ENCODE assay signal across 8 cellular contexts in the genomic region with DNA sequence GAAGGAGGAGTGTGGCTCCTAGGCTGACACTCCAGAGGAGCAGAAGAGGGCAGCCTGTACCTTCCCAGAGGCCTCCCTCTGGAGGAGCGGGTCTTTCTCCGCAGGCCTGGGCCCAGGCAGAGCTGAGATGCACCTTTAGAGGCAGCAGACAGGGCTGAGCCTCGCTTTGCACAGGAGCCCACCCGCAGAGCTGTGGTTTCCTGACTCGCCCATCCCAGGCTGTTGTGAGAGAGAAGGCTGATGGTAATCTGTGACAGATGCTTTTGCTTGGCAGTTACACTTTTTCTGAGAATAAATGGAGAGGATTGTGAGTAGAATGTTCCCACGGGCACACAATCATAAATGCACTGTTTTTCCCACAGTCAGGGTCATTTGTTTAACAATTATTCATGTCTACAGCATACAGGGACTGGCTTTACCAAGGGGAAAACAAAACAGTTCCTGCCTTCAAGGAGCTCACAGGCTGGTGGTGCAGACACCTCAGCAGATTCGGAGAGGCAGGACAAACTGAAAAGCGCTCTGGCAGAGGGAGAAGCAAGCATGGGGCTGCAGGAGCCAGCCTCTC. TPM values are rescaled to one million over a fixed set of nuclear protein-coding genes. Genes with fewer than 3 reads are reported as not detected.
DNase-seq lines count a peak whose midpoint lies in the region; ATAC-seq and TF ChIP-seq lines count a peak whose summit lies in the region.

No MANE protein-coding gene starts in this region.

- no peaks in the 10 kb centered on the region for H3K27me3 ChIP-seq in MM.1S (replicated peaks; ENCODE audit: insufficient read depth, low read length)

- H3K27me3 Mint-ChIP-seq in activated CD4-positive, alpha-beta memory T cell treated with anti-CD3 and anti-CD28 coated beads for 36 hours = no peaks in the 10 kb centered on the region

- H3K36me3 Mint-ChIP-seq in activated CD4-positive, alpha-beta memory T cell treated with anti-CD3 and anti-CD28 coated beads for 36 hours = peaks cover 8% of the 10 kb centered on the region

- no peak overlapping the region for H3K4me2 ChIP-seq in MM.1S (ENCODE audit: low read depth, low read length)

- H3K36me3 ChIP-seq in MM.1S (replicated peaks; ENCODE audit: insufficient read depth, low read length) = no peaks in the 10 kb centered on the region

- no peaks in the 10 kb centered on the region for H3K9me2 ChIP-seq in MM.1S (replicated peaks; ENCODE audit: insufficient read depth, low read length)

- CTCF ChIA-PET in activated CD4-positive, alpha-beta memory T cell treated with anti-CD3 and anti-CD28 coated beads for 36 hours (lab: Charles Lee) = interaction anchor here (1.0 to 9.7 kb wide), 10 partner anchors 9 to 114 kb away, joined by 3 to 217 read pairs (median 8); a partner anchor contains a TSS

- no peak for TF ChIP-seq CTCF in MM.1S (IDR thresholded peaks at IDR 0.05; ENCODE audit: low read length)

- no peaks in the 10 kb centered on the region for H3K9me3 Mint-ChIP-seq in activated CD4-positive, alpha-beta memory T cell treated with anti-CD3 and anti-CD28 coated beads for 36 hours

- POLR2A ChIA-PET in activated CD4-positive, alpha-beta memory T cell treated with anti-CD3 and anti-CD28 coated beads for 36 hours (lab: Charles Lee) = interaction anchor here (1.2 to 15.5 kb wide), 7 partner anchors 10 to 114 kb away, joined by 3 to 302 read pairs (median 8); a partner anchor contains a TSS

- H3K27ac Mint-ChIP-seq in activated CD4-positive, alpha-beta memory T cell treated with anti-CD3 and anti-CD28 coated beads for 36 hours = peak overlapping the region; percentile 87

- H3F3A ChIP-seq in MM.1S (ENCODE audit: insufficient read depth, low read length) = no peaks in the 10 kb centered on the region

- no peaks in the 10 kb centered on the region for H3K79me2 ChIP-seq in MM.1S (ENCODE audit: low read length)

- no peaks in the 10 kb centered on the region for H3K9me3 ChIP-seq in MM.1S (replicated peaks; ENCODE audit: insufficient read depth, low read length)

- H4K20me1 ChIP-seq in MM.1S (ENCODE audit: insufficient read depth, low read length) = no peaks in the 10 kb centered on the region

- ATAC-seq in GM21381 (IDR thresholded peaks at IDR 0.05; ENCODE audit: unreplicated experiment) = peak; percentile 65

- H3K4me3 ChIP-seq in MM.1S (ENCODE audit: low read length) (no peak overlapping the region), skin epidermis (no peak overlapping the region)

- no peak overlapping the region for H2AFZ ChIP-seq in MM.1S (ENCODE audit: low read length)

- no peak overlapping the region for H3K9ac ChIP-seq in MM.1S (ENCODE audit: low read length)

- no peak overlapping the region for H3K27ac ChIP-seq in MM.1S (ENCODE audit: low read length)
- H3K27ac ChIP-seq in skin epidermis = peak overlapping the region in 19 of 21 experiments; percentile 10 to 94 (median 63)

- peaks cover 96% of the 10 kb centered on the region for H3K4me1 Mint-ChIP-seq in activated CD4-positive, alpha-beta memory T cell treated with anti-CD3 and anti-CD28 coated beads for 36 hours (ENCODE audit: low read depth)

- H3K4me3 Mint-ChIP-seq in activated CD4-positive, alpha-beta memory T cell treated with anti-CD3 and anti-CD28 coated beads for 36 hours = peak overlapping the region; percentile 63

- in situ Hi-C loops in ACHN (cut with HindIII; ENCODE audit: low pct_ligation_motif_present, low pct_unique_long_range_greater_than_20kb, low sequenced_read_pairs) = no loop called here

- H3K4me1 ChIP-seq in MM.1S (ENCODE audit: low read length) = no peaks in the 10 kb centered on the region

- DNase-seq in ACHN (peak; percentile 16), MM.1S (peak; percentile 14), DMS114 treated with DMSO at 0.1 percent for 48 hours (lab: John Stamatoyannopoulos, UW; ENCODE audit: unreplicated experiment) (no peak), NCI-H345 treated with DMSO at 0.1 percent for 48 hours (lab: John Stamatoyannopoulos, UW; ENCODE audit: unreplicated experiment) (no peak)
- peak; percentile 88 for DNase-seq in activated CD4-positive, alpha-beta memory T cell treated with anti-CD3 and anti-CD28 coated beads for 36 hours
- DNase-seq in effector CD8-positive, alpha-beta T cell (lab: John Stamatoyannopoulos, UW) = peak; percentile 76

- intact Hi-C loops in activated CD4-positive, alpha-beta memory T cell treated with anti-CD3 and anti-CD28 coated beads for 36 hours (cut with micrococcal nuclease) = loop anchor here (1.0 to 5.0 kb wide), 2 partner anchors 11 to 597 kb away; a partner anchor contains a TSS

RNA-seq across cellular contexts. Expression of a gene that starts 13.9 kb away (rescaled TPM):
- total RNA-seq in activated CD4-positive, alpha-beta memory T cell treated with anti-CD3 and anti-CD28 coated beads for 36 hours = 100 to 1,000 TPM; 174 to 180 TPM

Comparison
In these comparisons a context has a peak if more than half of its experiments do, and no peak if none do; other contexts are left out.
1. DNase-seq: peak in ACHN (single experiment), MM.1S (single experiment), activated CD4-positive, alpha-beta memory T cell treated with anti-CD3 and anti-CD28 coated beads for 36 hours (single experiment) and effector CD8-positive, alpha-beta T cell (single experiment); none in DMS114 treated with DMSO at 0.1 percent for 48 hours (single experiment) and NCI-H345 treated with DMSO at 0.1 percent for 48 hours (single experiment).